ENCODE assay signal across 9 cellular contexts in genomic region chr9:107137495-107138202, GRCh38.
DNase-seq lines count a peak whose midpoint lies in the region; ATAC-seq, FAIRE-seq and TF ChIP-seq lines count a peak whose summit lies in the region.
"Had no signal": no experiment of that assay in that cellular context is flagged by ENCODE, and none has a peak within 500 bp of the region (broad histone marks: within the 10 kb centered on the region; RNA-seq: fewer than 3 reads in every experiment).

No MANE protein-coding gene starts in this region.

- no peaks in the 10 kb centered on the region for H3K27me3 ChIP-seq in suprapubic skin
- H3K27me3 ChIP-seq: BLaER1 had no signal

- DNase-seq in NCI-H1417 (lab: John Stamatoyannopoulos, UW) (peak; percentile 23 to 47 (median 35)), NCI-H1417 treated with DMSO at 0.1 percent for 48 hours (lab: John Stamatoyannopoulos, UW) (no peak), H54 (ENCODE audit: insufficient read length, low spot score) (peak; percentile 64), RWPE1 (ENCODE audit: low spot score) (peak; percentile 51), fibroblast of villous mesenchyme (ENCODE audit: low read depth) (peak; percentile 39), suprapubic skin (ENCODE audit: low spot score in 2 of 2) (no peak)
- DNase-seq in activated T-cell treated with anti-CD3 and anti-CD28 coated beads, Interleukin-2, amount 50 U/mL, for 4 hours: no peak

- H3K36me3 ChIP-seq in suprapubic skin: no peaks in the 10 kb centered on the region
- H3K36me3 ChIP-seq: BLaER1 had no signal

- H3K27me3 Mint-ChIP-seq in activated T-cell treated with anti-CD3 and anti-CD28 coated beads, Interleukin-2, amount 50 U/mL, for 4 hours (ENCODE audit: low read depth): peaks cover 7% of the 10 kb centered on the region

- peaks cover 6% of the 10 kb centered on the region for H3K4me1 ChIP-seq in suprapubic skin
- H3K4me1 ChIP-seq: BLaER1 had no signal

- CTCF ChIA-PET in RWPE1 (lab: Yijun Ruan, JAX): interaction anchor here (0.6 to 1.0 kb wide), 9 partner anchors 17 to 1183 kb away, joined by 3 to 5 read pairs (median 4); no protein-coding TSS in a partner anchor

- peak; percentile 71 for FAIRE-seq in H54 (lab: Jason Lieb, UNC)

- no peaks in the 10 kb centered on the region for H3K9me3 Mint-ChIP-seq in activated T-cell treated with anti-CD3 and anti-CD28 coated beads, Interleukin-2, amount 50 U/mL, for 4 hours

- no peak overlapping the region for H3K4me3 Mint-ChIP-seq in activated T-cell treated with anti-CD3 and anti-CD28 coated beads, Interleukin-2, amount 50 U/mL, for 4 hours

- H3K9me3 ChIP-seq in suprapubic skin: no peaks in the 10 kb centered on the region
- H3K9me3 ChIP-seq: BLaER1 had no signal

- POLR2A ChIA-PET in RWPE1 (lab: Yijun Ruan, JAX; ENCODE audit: low non-redundant PET): no interaction called here

- TF ChIP-seq POLR2A in H54 (IDR thresholded peaks at IDR 0.05; ENCODE audit: low read depth, low read length) (no peak), suprapubic skin (IDR thresholded peaks at IDR 0.05) (no peak)

- H3K36me3 Mint-ChIP-seq in activated T-cell treated with anti-CD3 and anti-CD28 coated beads, Interleukin-2, amount 50 U/mL, for 4 hours (ENCODE audit: insufficient read depth): no peaks in the 10 kb centered on the region

- no peak for ATAC-seq in activated T-cell treated with anti-CD3 and anti-CD28 coated beads, Interleukin-2, amount 50 U/mL, for 4 hours
- no peak for ATAC-seq in HG03280 (IDR thresholded peaks at IDR 0.05; ENCODE audit: unreplicated experiment)

- TF ChIP-seq CTCF in RWPE1 (conservative IDR thresholded peaks at IDR 0.05; ENCODE audit: low read depth) (no peak; the same call in none of the 2 replicates), fibroblast of villous mesenchyme (IDR thresholded peaks at IDR 0.05; ENCODE audit: insufficient read depth, low read depth, low read length) (peak; percentile 83), suprapubic skin (IDR thresholded peaks at IDR 0.05) (peak; percentile 22 to 49)

- 71% methylated on average over 9 of the region's 9 CpGs for WGBS in suprapubic skin

- H3K27ac ChIP-seq in RWPE1: no peak overlapping the region
- H3K27ac ChIP-seq in suprapubic skin: no peak overlapping the region
- H3K27ac ChIP-seq: BLaER1 had no signal

- no peak for TF ChIP-seq EP300 in suprapubic skin (IDR thresholded peaks at IDR 0.05)

- H3K4me3 ChIP-seq in fibroblast of villous mesenchyme (ENCODE audit: low read depth, low read length): no peak overlapping the region
- H3K4me3 ChIP-seq in suprapubic skin: no peak overlapping the region
- H3K4me3 ChIP-seq: BLaER1 had no signal

- H3K4me1 Mint-ChIP-seq in activated T-cell treated with anti-CD3 and anti-CD28 coated beads, Interleukin-2, amount 50 U/mL, for 4 hours (ENCODE audit: low read depth): no peaks in the 10 kb centered on the region

Comparison
In these comparisons a context has a peak if more than half of its experiments do, and no peak if none do; other contexts are left out.
1. DNase-seq: peak in NCI-H1417 (3 of 3), H54 (single experiment), RWPE1 (single experiment) and fibroblast of villous mesenchyme (single experiment); none in NCI-H1417 treated with DMSO at 0.1 percent for 48 hours (single experiment), suprapubic skin (0 of 2) and activated T-cell treated with anti-CD3 and anti-CD28 coated beads, Interleukin-2, amount 50 U/mL, for 4 hours (single experiment).